ENCODE assay signal across 37 cellular contexts in genomic region chr4:13142191-13142590, GRCh38.
"Had no signal": no experiment of that assay in that cellular context is flagged by ENCODE, and none has a peak within 500 bp of the region (broad histone marks: within the 10 kb centered on the region; RNA-seq: fewer than 3 reads in every experiment).

No MANE protein-coding gene starts in this region.

- H3K36me3 ChIP-seq: adrenal gland, brain microvascular endothelial cell, breast epithelium had no signal

- H3K4me1 ChIP-seq: adrenal gland, body of pancreas, breast epithelium had no signal

- DNase-seq: activated B cell treated with CpG ODN at 0.5 μM for 24 hours; activated CD4-positive, alpha-beta memory T cell treated with anti-CD3 and anti-CD28 coated beads for 36 hours; activated CD4-positive, alpha-beta T cell treated with anti-CD3 and anti-CD28 coated beads for 4 hours; activated CD4-positive, alpha-beta T cell treated with anti-CD3 and anti-CD28 coated beads, Interleukin-2, amount 10 ng/mL, durations not matched to agents 24 days and 14 days; activated CD4-positive, alpha-beta T cell treated with anti-CD3 and anti-CD28 coated beads, Interleukin-2, amount 50 U/mL, for 1 hour; activated CD4-positive, alpha-beta T cell treated with anti-CD3 and anti-CD28 coated beads, Interleukin-2, amount 50 U/mL, for 4 hours; activated CD4-positive, CD25-positive, alpha-beta regulatory T cell treated with anti-CD3 and anti-CD28 coated beads, Interleukin-2, amount 50 U/mL, for 72 hours; activated CD8-positive, alpha-beta memory T cell treated with anti-CD3 and anti-CD28 coated beads, Interleukin-2, amount 50 U/mL, for 4 hours; activated CD8-positive, alpha-beta T cell treated with anti-CD3 and anti-CD28 coated beads for 36 hours; activated effector memory CD4-positive, alpha-beta T cell treated with anti-CD3 and anti-CD28 coated beads, Interleukin-2, amount 50 U/mL, for 16 hours; activated gamma-delta T cell treated with Interleukin-2 at 50 U/mL for 16 hours; activated naive CD4-positive, alpha-beta T cell; activated naive CD4-positive, alpha-beta T cell treated with anti-CD3 and anti-CD28 coated beads for 36 hours; activated naive CD4-positive, alpha-beta T cell treated with anti-CD3 and anti-CD28 coated beads, Interleukin-2, amount 50 U/mL, for 16 hours; activated naive CD8-positive, alpha-beta T cell treated with anti-CD3 and anti-CD28 coated beads for 36 hours; activated T-cell treated with anti-CD3 and anti-CD28 coated beads for 4 hours; activated T-cell treated with anti-CD3 and anti-CD28 coated beads, Interleukin-2, amount 50 U/mL, for 1 hour; activated T-cell treated with anti-CD3 and anti-CD28 coated beads, Interleukin-2, amount 50 U/mL, for 4 hours; activated T-cell treated with anti-CD3 and anti-CD28 coated beads, Interleukin-2, amount 50 U/mL, for 72 hours; adrenal gland; amniotic stem cell; aorta; body of pancreas; brain microvascular endothelial cell; central memory CD4-positive, alpha-beta T cell; T-helper 1 cell; T-helper 2 cell; T-helper 9 cell had no signal

- H3K9me3 ChIP-seq: adrenal gland, body of pancreas, breast epithelium had no signal

- H3K27ac ChIP-seq: adrenal gland, body of pancreas, brain microvascular endothelial cell, breast epithelium, VCaP had no signal

- H3K9me3 Mint-ChIP-seq: activated B cell treated with CpG ODN at 0.5 μM for 24 hours; activated CD4-positive, alpha-beta memory T cell treated with anti-CD3 and anti-CD28 coated beads for 36 hours; activated CD4-positive, alpha-beta T cell treated with anti-CD3 and anti-CD28 coated beads, Interleukin-2, amount 10 ng/mL, durations not matched to agents 24 days and 14 days; activated CD8-positive, alpha-beta T cell treated with anti-CD3 and anti-CD28 coated beads for 36 hours; activated naive CD4-positive, alpha-beta T cell treated with anti-CD3 and anti-CD28 coated beads for 36 hours; activated naive CD4-positive, alpha-beta T cell treated with anti-CD3 and anti-CD28 coated beads, Interleukin-2, amount 50 U/mL, for 72 hours; activated naive CD8-positive, alpha-beta T cell treated with anti-CD3 and anti-CD28 coated beads for 36 hours; activated T-cell treated with anti-CD3 and anti-CD28 coated beads, Interleukin-2, amount 50 U/mL, for 4 hours; activated T-cell treated with anti-CD3 and anti-CD28 coated beads, Interleukin-2, amount 50 U/mL, for 72 hours; activated T-helper 1 cell treated with anti-CD3 and anti-CD28 coated beads, Interleukin-12 subunit alpha, Interleukin-12 subunit beta, Interleukin-2, Interleukin-4 antibody, amounts not matched to agents 30 ng/mL and 10 ng/mL and 1 ng/mL, durations not matched to agents 14 hours and 24 hours and 36 hours; activated T-helper 17 cell treated with anti-CD3 and anti-CD28 coated beads, Interleukin-2, amount 50 U/mL, for 72 hours; T-helper 1 cell treated with Interleukin-12 subunit alpha and Interleukin-12 subunit beta and Interleukin-4 antibody, amounts not matched to agents 30 μg/mL and 1 μg/mL, for 36 hours; T-helper 2 cell treated with Interferon-gamma antibody and Interleukin-4, amounts not matched to agents 5 μg/mL and 100 μg/mL, for 36 hours had no signal

- H3K4me1 Mint-ChIP-seq: activated B cell treated with CpG ODN at 0.5 μM for 24 hours; activated CD4-positive, alpha-beta T cell treated with anti-CD3 and anti-CD28 coated beads, Interleukin-2, amount 10 ng/mL, durations not matched to agents 24 days and 14 days; activated naive CD8-positive, alpha-beta T cell treated with anti-CD3 and anti-CD28 coated beads for 36 hours; activated T-helper 17 cell treated with anti-CD3 and anti-CD28 coated beads, Interleukin-2, amount 50 U/mL, for 72 hours had no signal

- H3K4me3 ChIP-seq: adrenal gland, body of pancreas, breast epithelium had no signal

- H3K27ac Mint-ChIP-seq: activated B cell treated with CpG ODN at 0.5 μM for 24 hours; activated CD4-positive, alpha-beta memory T cell treated with anti-CD3 and anti-CD28 coated beads for 36 hours; activated CD4-positive, alpha-beta T cell treated with anti-CD3 and anti-CD28 coated beads, Interleukin-2, amount 10 ng/mL, durations not matched to agents 24 days and 14 days; activated CD8-positive, alpha-beta T cell treated with anti-CD3 and anti-CD28 coated beads for 36 hours; activated naive CD4-positive, alpha-beta T cell treated with anti-CD3 and anti-CD28 coated beads for 36 hours; activated naive CD4-positive, alpha-beta T cell treated with anti-CD3 and anti-CD28 coated beads, Interleukin-2, amount 50 U/mL, for 72 hours; activated naive CD8-positive, alpha-beta T cell treated with anti-CD3 and anti-CD28 coated beads for 36 hours; activated T-cell treated with anti-CD3 and anti-CD28 coated beads, Interleukin-2, amount 50 U/mL, for 72 hours; activated T-helper 1 cell treated with anti-CD3 and anti-CD28 coated beads, Interleukin-12 subunit alpha, Interleukin-12 subunit beta, Interleukin-2, Interleukin-4 antibody, amounts not matched to agents 30 ng/mL and 10 ng/mL and 1 ng/mL, durations not matched to agents 14 hours and 24 hours and 36 hours; activated T-helper 17 cell treated with anti-CD3 and anti-CD28 coated beads, Interleukin-2, amount 50 U/mL, for 72 hours; T-helper 1 cell treated with Interleukin-12 subunit alpha and Interleukin-12 subunit beta and Interleukin-4 antibody, amounts not matched to agents 30 μg/mL and 1 μg/mL, for 36 hours; T-helper 2 cell treated with Interferon-gamma antibody and Interleukin-4, amounts not matched to agents 5 μg/mL and 100 μg/mL, for 36 hours had no signal

- ATAC-seq: activated CD8-positive, alpha-beta T cell treated with anti-CD3 and anti-CD28 coated beads for 36 hours; activated naive CD4-positive, alpha-beta T cell treated with anti-CD3 and anti-CD28 coated beads, Interleukin-2, amount 50 U/mL, for 72 hours; activated T-cell treated with anti-CD3 and anti-CD28 coated beads, Interleukin-2, amount 50 U/mL, for 4 hours; activated T-cell treated with anti-CD3 and anti-CD28 coated beads, Interleukin-2, amount 50 U/mL, for 72 hours; activated T-helper 17 cell treated with anti-CD3 and anti-CD28 coated beads, Interleukin-2, amount 50 U/mL, for 72 hours; body of pancreas had no signal

- H3K36me3 Mint-ChIP-seq: activated CD4-positive, alpha-beta memory T cell treated with anti-CD3 and anti-CD28 coated beads for 36 hours; activated naive CD4-positive, alpha-beta T cell treated with anti-CD3 and anti-CD28 coated beads, Interleukin-2, amount 50 U/mL, for 72 hours; activated naive CD8-positive, alpha-beta T cell treated with anti-CD3 and anti-CD28 coated beads for 36 hours had no signal

- H3K27me3 ChIP-seq: adrenal gland, body of pancreas, brain microvascular endothelial cell, breast epithelium had no signal

- H3K4me3 Mint-ChIP-seq: activated B cell treated with CpG ODN at 0.5 μM for 24 hours; activated CD4-positive, alpha-beta memory T cell treated with anti-CD3 and anti-CD28 coated beads for 36 hours; activated CD4-positive, alpha-beta T cell treated with anti-CD3 and anti-CD28 coated beads, Interleukin-2, amount 10 ng/mL, durations not matched to agents 24 days and 14 days; activated CD8-positive, alpha-beta T cell treated with anti-CD3 and anti-CD28 coated beads for 36 hours; activated naive CD4-positive, alpha-beta T cell treated with anti-CD3 and anti-CD28 coated beads for 36 hours; activated naive CD8-positive, alpha-beta T cell treated with anti-CD3 and anti-CD28 coated beads for 36 hours; activated T-cell treated with anti-CD3 and anti-CD28 coated beads, Interleukin-2, amount 50 U/mL, for 4 hours; activated T-cell treated with anti-CD3 and anti-CD28 coated beads, Interleukin-2, amount 50 U/mL, for 72 hours; activated T-helper 1 cell treated with anti-CD3 and anti-CD28 coated beads, Interleukin-12 subunit alpha, Interleukin-12 subunit beta, Interleukin-2, Interleukin-4 antibody, amounts not matched to agents 30 ng/mL and 10 ng/mL and 1 ng/mL, durations not matched to agents 14 hours and 24 hours and 36 hours; activated T-helper 17 cell treated with anti-CD3 and anti-CD28 coated beads, Interleukin-2, amount 50 U/mL, for 72 hours; T-helper 1 cell treated with Interleukin-12 subunit alpha and Interleukin-12 subunit beta and Interleukin-4 antibody, amounts not matched to agents 30 μg/mL and 1 μg/mL, for 36 hours; T-helper 2 cell treated with Interferon-gamma antibody and Interleukin-4, amounts not matched to agents 5 μg/mL and 100 μg/mL, for 36 hours had no signal

- H3K27me3 Mint-ChIP-seq: activated B cell treated with CpG ODN at 0.5 μM for 24 hours; activated CD4-positive, alpha-beta memory T cell treated with anti-CD3 and anti-CD28 coated beads for 36 hours; activated CD4-positive, alpha-beta T cell treated with anti-CD3 and anti-CD28 coated beads, Interleukin-2, amount 10 ng/mL, durations not matched to agents 24 days and 14 days; activated CD8-positive, alpha-beta T cell treated with anti-CD3 and anti-CD28 coated beads for 36 hours; activated naive CD8-positive, alpha-beta T cell treated with anti-CD3 and anti-CD28 coated beads for 36 hours; activated T-helper 17 cell treated with anti-CD3 and anti-CD28 coated beads, Interleukin-2, amount 50 U/mL, for 72 hours had no signal

- FAIRE-seq: astrocyte, TTC549 had no signal
